ENCODE assay signal across 6 cellular contexts in genomic region chr2:129267559-129267958, GRCh38.
"Had no signal": no experiment of that assay in that cellular context is flagged by ENCODE, and none has a peak within 500 bp of the region (broad histone marks: within the 10 kb centered on the region; RNA-seq: fewer than 3 reads in every experiment).

No MANE protein-coding gene starts in this region.

- FAIRE-seq: GM12891, GM12892, GM18507, GM19239 had no signal

- DNase-seq: GDM1, GF-D8 had no signal
